1 cellular context compared by ENCODE assay signal in genomic region chr9:93095205-93096130, GRCh38.
A peak's percentile ranks its signal among the peaks of the same experiment; 100 is the strongest.
TF ChIP-seq lines count a peak whose summit lies in the region.

No MANE protein-coding gene starts in this region.

TF ChIP-seq in K562, 482 proteins besides CTCF, POLR2A, EP300 and RAD21 (continued from another document):
- TF ChIP-seq ARID4B (CRISPR knock-in tag; IDR thresholded peaks at IDR 0.05): no peak
- no peak for TF ChIP-seq ARID1B (IDR thresholded peaks at IDR 0.05)
- TF ChIP-seq HNRNPLL (IDR thresholded peaks at IDR 0.05; ENCODE audit: low read depth, low read length, poor library complexity, severe bottlenecking): peak; percentile 26
- peak in 1 of 2 experiments; percentile 95; a peak in 2 of 4 replicates for TF ChIP-seq ZNF639 (CRISPR knock-in tag; conservative IDR thresholded peaks at IDR 0.05 in 1 of 2, IDR thresholded peaks at IDR 0.05 in 1 of 2)
- no peak for TF ChIP-seq PCBP1 (IDR thresholded peaks at IDR 0.05; ENCODE audit: low read depth, low read length, poor library complexity, severe bottlenecking)
- peak; percentile 56; the same call in 1 of the 2 replicates for TF ChIP-seq ZBTB17 (CRISPR knock-in tag; IDR thresholded peaks at IDR 0.05)
- TF ChIP-seq GABPB2 (CRISPR knock-in tag; conservative IDR thresholded peaks at IDR 0.05): no peak
- no peak for TF ChIP-seq RNF2 (IDR thresholded peaks at IDR 0.05)
- TF ChIP-seq MED1 (CRISPR knock-in tag; IDR thresholded peaks at IDR 0.05; ENCODE audit: borderline replicate concordance): no peak
- no peak for TF ChIP-seq ZNF134 (CRISPR knock-in tag; conservative IDR thresholded peaks at IDR 0.05)
- peak; percentile 73; the same call in 1 of the 2 replicates for TF ChIP-seq GMEB1 (CRISPR knock-in tag; IDR thresholded peaks at IDR 0.05)
- peak; percentile 75; the same call in 1 of the 2 replicates for TF ChIP-seq KLF1 (tag; IDR thresholded peaks at IDR 0.05)
- TF ChIP-seq KLF13 (tag; IDR thresholded peaks at IDR 0.05; ENCODE audit: borderline replicate concordance, low read depth): peak; percentile 39; the same call in 1 of the 2 replicates
- TF ChIP-seq ZNF707 (CRISPR knock-in tag; conservative IDR thresholded peaks at IDR 0.05): no peak
- TF ChIP-seq ELF1 (tag; IDR thresholded peaks at IDR 0.05): peak; percentile 55; the same call in 1 of the 2 replicates
- peak; percentile 73; the same call in 1 of the 2 replicates for TF ChIP-seq ZNF592 (IDR thresholded peaks at IDR 0.05)
- TF ChIP-seq ASH1L (IDR thresholded peaks at IDR 0.05; ENCODE audit: borderline replicate concordance, low read depth, partially characterized antibody): no peak
- peak; percentile 35 for TF ChIP-seq U2AF1 (optimal IDR thresholded peaks at IDR 0.05; ENCODE audit: low read depth, low read length)
- TF ChIP-seq TOE1 (IDR thresholded peaks at IDR 0.05; ENCODE audit: borderline replicate concordance): 0 out of 2 replicates have a peak, but pooled peaks have one; percentile 39
- no peak for TF ChIP-seq TOE1 (CRISPR knock-in tag; IDR thresholded peaks at IDR 0.05; ENCODE audit: borderline replicate concordance, low read depth)
- TF ChIP-seq CBX2 (IDR thresholded peaks at IDR 0.05; ENCODE audit: insufficient read depth, low read length, poor library complexity, severe bottlenecking): no peak
- no peak for TF ChIP-seq ZNF3 (CRISPR knock-in tag; IDR thresholded peaks at IDR 0.05)
- no peak for TF ChIP-seq NKRF (IDR thresholded peaks at IDR 0.05; ENCODE audit: borderline replicate concordance)
- TF ChIP-seq ETV6 (IDR thresholded peaks at IDR 0.05; ENCODE audit: borderline replicate concordance in 1 of 2, low read depth in 2 of 2, low read length in 1 of 2): no peak
- TF ChIP-seq ETV6 (CRISPR knock-in tag; IDR thresholded peaks at IDR 0.05; ENCODE audit: borderline replicate concordance): no peak
- peak; percentile 90 for TF ChIP-seq CTBP1 (IDR thresholded peaks at IDR 0.05; ENCODE audit: borderline replicate concordance)
- TF ChIP-seq MYNN (IDR thresholded peaks at IDR 0.05): 0 out of 2 replicates have a peak, but pooled peaks have one; percentile 16
- TF ChIP-seq MYNN (CRISPR knock-in tag; IDR thresholded peaks at IDR 0.05): no peak
- TF ChIP-seq PYGO2 (tag; IDR thresholded peaks at IDR 0.05): no peak
- TF ChIP-seq CTCFL (IDR thresholded peaks at IDR 0.05; ENCODE audit: borderline replicate concordance, insufficient read depth, low read depth, low read length, poor library complexity, severe bottlenecking): no peak
- TF ChIP-seq CREB1 (IDR thresholded peaks at IDR 0.05): peak; percentile 60; the same call in 1 of the 2 replicates
- TF ChIP-seq CREB1 (CRISPR knock-in tag; IDR thresholded peaks at IDR 0.05): no peak; the same call in 1 of the 2 replicates
- no peak for TF ChIP-seq ZNF717 (CRISPR knock-in tag; IDR thresholded peaks at IDR 0.05)
- TF ChIP-seq BRF1 (IDR thresholded peaks at IDR 0.05; ENCODE audit: borderline replicate concordance, extremely low read depth, insufficient read length): no peak
- TF ChIP-seq CREM (IDR thresholded peaks at IDR 0.05; ENCODE audit: low read depth): peak; percentile 27
- 0 out of 2 replicates have a peak, but pooled peaks have one; percentile 52 for TF ChIP-seq RBM34 (IDR thresholded peaks at IDR 0.05; ENCODE audit: borderline replicate concordance, insufficient read depth, low read length)
- TF ChIP-seq HSF4 (CRISPR knock-in tag; IDR thresholded peaks at IDR 0.05; ENCODE audit: borderline replicate concordance): no peak
- TF ChIP-seq LARP7 (IDR thresholded peaks at IDR 0.05): no peak
- peak; percentile 62 for TF ChIP-seq SP1 (CRISPR knock-in tag; IDR thresholded peaks at IDR 0.05)
